8 cellular contexts compared by ENCODE assay signal in the genomic region with DNA sequence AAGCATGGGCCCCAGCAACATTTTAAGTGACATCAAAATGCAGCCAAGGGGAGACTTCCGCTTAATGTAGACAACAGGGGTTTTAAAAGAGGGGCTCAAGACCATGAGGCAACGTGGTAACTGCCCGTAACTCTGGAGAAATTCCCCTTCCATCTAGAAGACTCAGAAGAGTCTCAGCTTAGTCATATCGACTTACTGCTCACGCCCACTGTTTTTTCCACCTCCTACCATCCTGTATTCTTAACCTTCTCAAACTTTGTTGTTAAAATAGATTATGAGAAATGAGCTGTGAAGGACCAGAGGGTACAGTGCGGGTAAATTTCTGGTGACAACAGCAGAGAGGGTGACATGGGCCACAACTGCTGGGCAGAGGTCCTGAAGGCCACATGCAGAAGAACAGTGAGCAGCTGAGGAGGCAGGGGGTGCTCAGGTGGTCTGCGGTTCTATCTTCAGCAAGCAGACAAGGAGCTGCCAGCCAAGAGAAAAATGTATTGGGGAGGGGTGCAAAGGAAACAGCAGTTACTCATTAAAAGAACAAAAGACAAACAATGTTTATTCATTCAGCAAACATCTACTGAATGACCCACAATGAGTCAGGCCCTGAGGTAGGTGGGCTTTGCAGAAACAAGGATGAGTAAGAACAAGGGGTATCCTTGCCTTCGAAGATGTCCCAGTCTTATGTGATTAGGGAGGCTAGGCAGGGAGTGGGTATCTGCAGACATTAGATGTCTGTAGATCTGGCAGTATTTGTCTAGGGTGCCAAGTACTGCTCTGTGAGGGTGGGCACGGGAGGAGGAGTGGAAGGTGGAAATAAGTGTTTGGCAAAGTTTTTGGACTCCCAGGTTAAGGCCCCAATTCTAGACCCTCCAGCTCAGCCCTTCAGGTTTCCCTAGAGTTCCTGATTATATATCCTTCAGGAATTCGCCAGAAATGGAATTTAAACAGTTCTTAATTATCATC.
DNase-seq lines count a peak whose midpoint lies in the region; ATAC-seq, FAIRE-seq and TF ChIP-seq lines count a peak whose summit lies in the region.

No MANE protein-coding gene starts in this region.

- peak; percentile 57 for FAIRE-seq in endothelial cell of umbilical vein (lab: Jason Lieb, UNC)

- TF ChIP-seq POLR2A in endothelial cell of umbilical vein (IDR thresholded peaks at IDR 0.05; ENCODE audit: low read depth, low read length): no peak
- TF ChIP-seq POLR2A in body of pancreas (IDR thresholded peaks at IDR 0.05): no peak

- H3K79me2 ChIP-seq in GM23248 (ENCODE audit: insufficient read depth) (peaks cover 90% of the 10 kb centered on the region), PC-9 (ENCODE audit: low read depth) (0 out of 2 replicates have a peak, but pooled peaks cover 9% of the 10 kb centered on the region), endothelial cell of umbilical vein (ENCODE audit: control insufficient read depth, insufficient read depth, low read length) (no peaks in the 10 kb centered on the region)

- BruUV-seq in PC-9 (replicated peaks; lab: Mats Ljungman, UMichigan) (no TSS peak), endothelial cell of umbilical vein (replicated peaks; lab: Mats Ljungman, UMichigan) (no TSS peak)

- no peaks in the 10 kb centered on the region for H3K9me2 ChIP-seq in GM23248 (ENCODE audit: insufficient read depth)
- H3K9me2 ChIP-seq in PC-9 (ENCODE audit: insufficient read depth): no peaks in the 10 kb centered on the region

- H3K9ac ChIP-seq in GM23248: peak overlapping the region; percentile 38
- no peak overlapping the region for H3K9ac ChIP-seq in endothelial cell of umbilical vein (replicated peaks; ENCODE audit: extremely low read depth, insufficient read depth, low read length)

- H3K4me3 ChIP-seq in GM23248 (no peak overlapping the region), PC-9 (no peak overlapping the region), endothelial cell of umbilical vein (replicated peaks in 1 of 3; ENCODE audit: insufficient read depth in 1 of 3, low read depth in 1 of 3, low read length in 3 of 3) (no peak overlapping the region), lower lobe of right lung (no peak overlapping the region), body of pancreas (no peak overlapping the region)
- H3K4me3 ChIP-seq in effector memory CD4-positive, alpha-beta T cell (ENCODE audit: insufficient read depth, low read depth, low read length, poor library complexity, severe bottlenecking): no peak overlapping the region

- peak; percentile 66 for DNase-seq in GM13976 (ENCODE audit: low spot score)
- DNase-seq in GM23248: peak; percentile 66
- DNase-seq in PC-9: peak in 1 of 2 experiments; percentile 38
- peak; percentile 51 for DNase-seq in endothelial cell of umbilical vein (ENCODE audit: low read depth, low spot score)
- no peak for DNase-seq in NCI-H1092 (lab: John Stamatoyannopoulos, UW)
- no peak for DNase-seq in effector memory CD4-positive, alpha-beta T cell
- no peak for DNase-seq in lower lobe of right lung
- DNase-seq in body of pancreas: no peak

- H3K27ac ChIP-seq in GM23248: peak overlapping the region; percentile 78
- peak overlapping the region; percentile 57 for H3K27ac ChIP-seq in PC-9
- peak overlapping the region; percentile 65 for H3K27ac ChIP-seq in endothelial cell of umbilical vein (ENCODE audit: insufficient read depth, low read depth, low read length)
- no peak overlapping the region for H3K27ac ChIP-seq in effector memory CD4-positive, alpha-beta T cell (ENCODE audit: insufficient read depth, low read length, poor library complexity, severe bottlenecking)
- no peak overlapping the region for H3K27ac ChIP-seq in lower lobe of right lung
- no peak overlapping the region for H3K27ac ChIP-seq in body of pancreas

- in situ Hi-C loops in GM13976 (cut with MboI; ENCODE audit: low sequenced_read_pairs, unreplicated experiment): no loop called here
- in situ Hi-C loops in GM23248 (cut with MboI): no loop called here

- POLR2A ChIA-PET in PC-9 (lab: Charles Lee; ENCODE audit: unreplicated experiment): interaction anchor here (0.6 kb wide), 1 partner anchor 9 kb away, joined by 6 read pairs; no protein-coding TSS in a partner anchor
- POLR2A ChIA-PET in endothelial cell of umbilical vein (lab: Charles Lee): no interaction called here

- H3K9me3 ChIP-seq in GM23248 (ENCODE audit: low read depth): no peaks in the 10 kb centered on the region
- no peaks in the 10 kb centered on the region for H3K9me3 ChIP-seq in PC-9 (ENCODE audit: insufficient read depth, low read depth)
- H3K9me3 ChIP-seq in endothelial cell of umbilical vein (replicated peaks; ENCODE audit: control insufficient read depth, insufficient read depth, low read length): no peaks in the 10 kb centered on the region
- no peaks in the 10 kb centered on the region for H3K9me3 ChIP-seq in effector memory CD4-positive, alpha-beta T cell (ENCODE audit: control insufficient read depth, low read length)
- H3K9me3 ChIP-seq in lower lobe of right lung: no peaks in the 10 kb centered on the region
- H3K9me3 ChIP-seq in body of pancreas: no peaks in the 10 kb centered on the region

- no peak overlapping the region for H2AFZ ChIP-seq in GM23248
- H2AFZ ChIP-seq in PC-9: no peak overlapping the region
- peak overlapping the region; percentile 26 for H2AFZ ChIP-seq in endothelial cell of umbilical vein (ENCODE audit: low read depth, low read length)

- H3K27me3 ChIP-seq in GM23248 (replicated peaks; ENCODE audit: insufficient read depth) (no peaks in the 10 kb centered on the region), PC-9 (ENCODE audit: insufficient read depth, low read depth) (no peaks in the 10 kb centered on the region), endothelial cell of umbilical vein (ENCODE audit: control insufficient read depth in 2 of 2, insufficient read depth in 2 of 2, low read length in 2 of 2) (no peaks in the 10 kb centered on the region), lower lobe of right lung (ENCODE audit: low read depth) (no peaks in the 10 kb centered on the region), body of pancreas (no peaks in the 10 kb centered on the region)
- H3K27me3 ChIP-seq in effector memory CD4-positive, alpha-beta T cell (replicated peaks; ENCODE audit: control insufficient read depth, insufficient read depth, low read length, poor library complexity, severe bottlenecking): no peaks in the 10 kb centered on the region

- CTCF ChIA-PET in PC-9 (lab: Charles Lee) (no interaction called here), endothelial cell of umbilical vein (lab: Charles Lee) (interaction anchor here (1.2 to 1.5 kb wide), 3 partner anchors 15 to 573 kb away, joined by 4 to 5 read pairs (median 4); no protein-coding TSS in a partner anchor)

- no peaks in the 10 kb centered on the region for H3K9me1 ChIP-seq in endothelial cell of umbilical vein (replicated peaks; ENCODE audit: control insufficient read depth, extremely low read depth, insufficient read depth, low read length)

- dilution Hi-C loops in endothelial cell of umbilical vein (cut with MboI; ENCODE audit: extremely low pct_ligation_motif_present, low sequenced_read_pairs): no loop called here

- TF ChIP-seq CTCF in GM13976 (IDR thresholded peaks at IDR 0.05; ENCODE audit: borderline replicate concordance, control extremely low read depth, extremely low read depth, insufficient read depth, missing control alignments) (no peak), PC-9 (conservative IDR thresholded peaks at IDR 0.05) (no peak), endothelial cell of umbilical vein (IDR thresholded peaks at IDR 0.05; ENCODE audit: extremely low read depth in 1 of 2, insufficient read depth in 1 of 2, low read depth in 1 of 2, low read length in 2 of 2) (no peak), lower lobe of right lung (IDR thresholded peaks at IDR 0.05) (no peak), body of pancreas (IDR thresholded peaks at IDR 0.05) (no peak)

- ATAC-seq in lower lobe of right lung (no peak), body of pancreas (no peak)

- H3K4me2 ChIP-seq in GM23248 (ENCODE audit: unreplicated experiment): peak overlapping the region; percentile 49
- peak overlapping the region; percentile 31; the same call in 1 of the 2 replicates for H3K4me2 ChIP-seq in PC-9
- peak overlapping the region; percentile 60 for H3K4me2 ChIP-seq in endothelial cell of umbilical vein (ENCODE audit: insufficient read depth, low read length)

- H3K4me1 ChIP-seq in GM23248 (ENCODE audit: insufficient read depth) (peaks cover 52% of the 10 kb centered on the region), PC-9 (replicated peaks; ENCODE audit: insufficient read depth) (peaks cover 58% of the 10 kb centered on the region), endothelial cell of umbilical vein (ENCODE audit: control insufficient read depth, extremely low read depth, insufficient read depth, low read length) (peaks cover 22% of the 10 kb centered on the region), lower lobe of right lung (no peaks in the 10 kb centered on the region), body of pancreas (peaks cover 8% of the 10 kb centered on the region)
- H3K4me1 ChIP-seq in effector memory CD4-positive, alpha-beta T cell (ENCODE audit: control insufficient read depth, insufficient read depth, low read length, poor library complexity, severe bottlenecking): no peaks in the 10 kb centered on the region

- intact Hi-C loops in PC-9 (cut with micrococcal nuclease; ENCODE audit: unreplicated experiment) (no loop called here), endothelial cell of umbilical vein (cut with micrococcal nuclease) (loop anchor here (1.0 to 5.0 kb wide), 3 partner anchors 39 to 172 kb away; no protein-coding TSS in a partner anchor), lower lobe of right lung (cut with DNase I) (no loop called here), body of pancreas (cut with DNase I) (no loop called here)

- H3K36me3 ChIP-seq in GM23248 (ENCODE audit: low read depth) (no peaks in the 10 kb centered on the region), PC-9 (ENCODE audit: low read depth) (no peaks in the 10 kb centered on the region), endothelial cell of umbilical vein (ENCODE audit: control insufficient read depth in 2 of 2, extremely low read depth in 1 of 2, insufficient read depth in 2 of 2, low read length in 2 of 2) (peaks cover 0 to 2% of the 10 kb centered on the region in 2 experiments), lower lobe of right lung (no peaks in the 10 kb centered on the region), body of pancreas (replicated peaks in 1 of 2; ENCODE audit: insufficient read depth in 1 of 2, low read depth in 2 of 2) (no peaks in the 10 kb centered on the region)
- H3K36me3 ChIP-seq in effector memory CD4-positive, alpha-beta T cell (ENCODE audit: control insufficient read depth, insufficient read depth, low read length): peaks cover 6% of the 10 kb centered on the region

- H4K20me1 ChIP-seq in GM23248 (ENCODE audit: insufficient read depth) (no peaks in the 10 kb centered on the region), PC-9 (ENCODE audit: insufficient read depth) (no peaks in the 10 kb centered on the region), endothelial cell of umbilical vein (replicated peaks; ENCODE audit: control insufficient read depth, extremely low read depth, insufficient read depth, low read length) (no peaks in the 10 kb centered on the region)

- H3F3A ChIP-seq in GM23248 (ENCODE audit: insufficient read depth) (peaks cover 40% of the 10 kb centered on the region), PC-9 (ENCODE audit: insufficient read depth, low read depth) (peaks cover 22% of the 10 kb centered on the region; the same call in 1 of the 2 replicates)

- WGBS in GM23248 (ENCODE audit: low coverage in 1 of 2, low lambda C conversion rate in 2 of 2, missing lambda C conversion rate in 2 of 2), 2 experiments: 65 to 72% methylated on average over 10 of the region's 10 CpGs
- WGBS in body of pancreas, 2 donors: 87 to 90% methylated on average over 10 of the region's 10 CpGs

Comparison
In these comparisons a context has a peak if more than half of its experiments do, and no peak if none do; other contexts are left out.
1. DNase-seq: peak in GM13976 (single experiment), GM23248 (single experiment) and endothelial cell of umbilical vein (single experiment); none in NCI-H1092 (single experiment), effector memory CD4-positive, alpha-beta T cell (0 of 3), lower lobe of right lung (single experiment) and body of pancreas (0 of 4).
2. H3K27ac ChIP-seq: peak in GM23248 (single experiment), PC-9 (single experiment) and endothelial cell of umbilical vein (single experiment); none in effector memory CD4-positive, alpha-beta T cell (single experiment), lower lobe of right lung (single experiment) and body of pancreas (0 of 4).
3. Peak in every context shown above with its lines, with median percentiles within 50 percentile points of each other: H3K4me2 ChIP-seq.